8 cellular contexts compared by ENCODE assay signal in the genomic region with DNA sequence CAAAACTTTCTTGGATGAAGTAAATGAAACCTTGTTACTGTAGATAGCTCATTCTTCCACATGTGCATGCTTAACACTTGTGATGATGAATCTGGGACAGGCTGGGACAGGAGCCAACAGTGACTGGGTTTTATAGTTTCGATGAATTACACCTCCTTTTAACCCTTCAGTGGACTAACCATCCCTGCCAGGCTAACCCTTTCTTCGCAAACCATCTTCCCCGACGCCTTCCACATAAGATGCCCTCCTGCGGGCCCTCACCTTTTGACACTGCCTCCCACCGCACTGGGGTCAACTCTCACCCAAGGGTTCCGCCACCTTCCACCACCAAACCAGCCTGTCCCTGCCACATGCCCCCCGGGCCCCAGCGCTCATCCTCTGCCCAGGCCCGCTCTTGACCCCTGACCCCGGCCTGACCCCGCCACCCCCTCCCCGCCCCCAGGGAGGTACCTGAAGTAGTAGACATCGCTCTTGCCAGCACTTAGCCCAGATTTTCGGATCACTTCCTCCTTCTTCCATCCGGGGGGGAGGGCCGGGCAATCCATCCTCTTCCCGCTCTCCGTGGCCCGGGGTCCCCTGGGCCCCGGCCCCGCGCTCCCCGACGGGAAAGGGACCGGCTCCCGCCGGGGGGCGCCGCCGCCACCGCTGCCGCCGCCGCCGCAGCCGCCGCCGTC. TPM values are rescaled to one million over a fixed set of nuclear protein-coding genes. Genes with fewer than 3 reads are reported as not detected.
A peak's percentile ranks its signal among the peaks of the same experiment; 100 is the strongest.
DNase-seq lines count a peak whose midpoint lies in the region; ATAC-seq, FAIRE-seq and TF ChIP-seq lines count a peak whose summit lies in the region.

No MANE protein-coding gene starts in this region.

- no peak overlapping the region for H3K27ac ChIP-seq in H1 (ENCODE audit: low read depth, low read length)
- no peak overlapping the region for H3K27ac ChIP-seq in mesendoderm (ENCODE audit: low read depth, low read length)

- no peak for TF ChIP-seq RAD21 in H1 (IDR thresholded peaks at IDR 0.05 in 1 of 2, conservative IDR thresholded peaks at IDR 0.05 in 1 of 2; ENCODE audit: low read depth in 2 of 2, low read length in 2 of 2)

- H3K23ac ChIP-seq in H1 (ENCODE audit: insufficient read length) = no peak overlapping the region
- no peak overlapping the region for H3K23ac ChIP-seq in mesendoderm (ENCODE audit: low read length)

- H3K14ac ChIP-seq in H1 (ENCODE audit: insufficient read length) = no peak overlapping the region

- DNase-seq in AG10803 (ENCODE audit: low read depth) (peak; percentile 96), NCI-H510A treated with DMSO at 0.1 percent for 48 hours (lab: John Stamatoyannopoulos, UW) (peak; percentile 16), H1 (ENCODE audit: low read depth in 1 of 2, low spot score in 2 of 2) (peak in 1 of 2 experiments; percentile 53), mesendoderm (peak; percentile 45)
- peak; percentile 77 for DNase-seq in activated CD4-positive, alpha-beta memory T cell treated with anti-CD3 and anti-CD28 coated beads for 36 hours
- DNase-seq in stimulated activated effector memory CD8-positive, alpha-beta T cell treated with anti-CD3 and anti-CD28 coated beads, Interleukin-12 subunit alpha, Interleukin-12 subunit beta, amount 100 ng/mL, for 72 hours (ENCODE audit: low spot score in 2 of 2) = peak; percentile 24 to 81

- H3K79me1 ChIP-seq in H1 (ENCODE audit: low read depth, low read length) (no peaks in the 10 kb centered on the region; the same call in 1 of the 2 replicates), mesendoderm (ENCODE audit: low read length) (peaks cover 6% of the 10 kb centered on the region)

- H3K4me2 ChIP-seq in H1 (ENCODE audit: insufficient read depth in 1 of 2, low read depth in 2 of 2, low read length in 2 of 2) = peak overlapping the region; percentile 85 to 94
- H3K4me2 ChIP-seq in mesendoderm (ENCODE audit: low read length) = peak overlapping the region; percentile 65

- H2AK5ac ChIP-seq in H1 (ENCODE audit: low read depth, low read length) (no peak overlapping the region), mesendoderm (ENCODE audit: low read length) (no peak overlapping the region)

- no peaks in the 10 kb centered on the region for H3K23me2 ChIP-seq in H1 (ENCODE audit: low read depth, low read length)

- CTCF ChIA-PET in activated CD4-positive, alpha-beta memory T cell treated with anti-CD3 and anti-CD28 coated beads for 36 hours (lab: Charles Lee) = interaction anchor here (1.0 to 4.8 kb wide), 22 partner anchors 10 to 169 kb away, joined by 3 to 70 read pairs (median 6); a partner anchor contains a TSS
- CTCF ChIA-PET in H1 (lab: Charles Lee; ENCODE audit: partially characterized antibody) = interaction anchor here (0.6 to 2.0 kb wide), 9 partner anchors 9 to 134 kb away, joined by 3 to 15 read pairs (median 4); a partner anchor contains a TSS

- no peaks in the 10 kb centered on the region for H3K9me3 Mint-ChIP-seq in activated CD4-positive, alpha-beta memory T cell treated with anti-CD3 and anti-CD28 coated beads for 36 hours
- H3K9me3 Mint-ChIP-seq in stimulated activated effector memory CD8-positive, alpha-beta T cell treated with anti-CD3 and anti-CD28 coated beads, Interleukin-12 subunit alpha, Interleukin-12 subunit beta, amount 100 ng/mL, for 72 hours = no peaks in the 10 kb centered on the region

- H2AFZ ChIP-seq in H1 (ENCODE audit: low read length) = no peak overlapping the region

- H2BK12ac ChIP-seq in H1 (ENCODE audit: low read depth, low read length) = no peak overlapping the region

- WGBS in H1 (ENCODE audit: extremely low coverage in 1 of 2, insufficient coverage in 1 of 2, insufficient read length in 1 of 2, insufficient replicate concordance in 2 of 2, low coverage in 1 of 2, low lambda C conversion rate in 2 of 2, missing lambda C conversion rate in 1 of 2), 2 experiments = 9% methylated on average over 11 of the region's 39 CpGs; no CpG with 5 or more reads in 1 of the 2 experiments
- no CpG with 5 or more reads among the region's 39 CpGs for WGBS in mesendoderm (ENCODE audit: extremely low coverage, insufficient coverage, low lambda C conversion rate)

- H4K8ac ChIP-seq in H1 (ENCODE audit: extremely low read depth, insufficient read depth, low read length) (peak overlapping the region; percentile 65; the same call in 1 of the 2 replicates), mesendoderm (ENCODE audit: low read depth, low read length) (peak overlapping the region; percentile 96)

- H3K4me3 ChIP-seq in AG10803 (ENCODE audit: low read length) (peak overlapping the region; percentile 84), H1 (ENCODE audit: extremely low read depth in 1 of 4, insufficient read depth in 2 of 4, low read depth in 3 of 4, low read length in 4 of 4) (peak overlapping the region; percentile 69 to 74 (median 71)), mesendoderm (ENCODE audit: low read length) (peak overlapping the region; percentile 68)

- TF ChIP-seq POLR2A in H1 (IDR thresholded peaks at IDR 0.05; ENCODE audit: control extremely low read depth in 1 of 2, low read depth in 2 of 2, low read length in 2 of 2) = no peak

- H3K27ac Mint-ChIP-seq in activated CD4-positive, alpha-beta memory T cell treated with anti-CD3 and anti-CD28 coated beads for 36 hours = peak overlapping the region; percentile 96
- peak overlapping the region; percentile 98 for H3K27ac Mint-ChIP-seq in stimulated activated effector memory CD8-positive, alpha-beta T cell treated with anti-CD3 and anti-CD28 coated beads, Interleukin-12 subunit alpha, Interleukin-12 subunit beta, amount 100 ng/mL, for 72 hours

- ATAC-seq in GM19035 (IDR thresholded peaks at IDR 0.05; ENCODE audit: unreplicated experiment) = peak; percentile 7
- ATAC-seq in HG03342 (IDR thresholded peaks at IDR 0.05; ENCODE audit: unreplicated experiment) = peak; percentile 15
- ATAC-seq in stimulated activated effector memory CD8-positive, alpha-beta T cell treated with anti-CD3 and anti-CD28 coated beads, Interleukin-12 subunit alpha, Interleukin-12 subunit beta, amount 100 ng/mL, for 72 hours = peak; percentile 70

- H3K9ac ChIP-seq in H1 (replicated peaks in 1 of 4; ENCODE audit: extremely low read depth in 1 of 4, low read depth in 3 of 4, low read length in 3 of 4) (peak overlapping the region in 3 of 4 experiments; percentile 27 to 98 (median 72); a peak in 5 of 7 replicates), mesendoderm (ENCODE audit: low read length) (peak overlapping the region; percentile 74)

- H2BK5ac ChIP-seq in H1 (ENCODE audit: low read depth, low read length) = no peak overlapping the region
- H2BK5ac ChIP-seq in mesendoderm (ENCODE audit: low read length) = no peak overlapping the region

- FAIRE-seq in H1 (lab: Jason Lieb, UNC) = no peak

- no peak overlapping the region for H4K91ac ChIP-seq in H1 (replicated peaks; ENCODE audit: insufficient read length, low read length)

- H3K4ac ChIP-seq in H1 (replicated peaks; ENCODE audit: insufficient read length, low read depth, low read length) (no peak overlapping the region), mesendoderm (ENCODE audit: low read depth, low read length) (peak overlapping the region; percentile 88)

- H3K4me1 ChIP-seq in H1 (replicated peaks in 1 of 4; ENCODE audit: control insufficient read depth in 3 of 4, insufficient read depth in 4 of 4, low read length in 3 of 4) (peaks cover 3 to 10% (median 5%) of the 10 kb centered on the region in 4 experiments), mesendoderm (ENCODE audit: control insufficient read depth, low read depth, low read length) (peaks cover 7% of the 10 kb centered on the region)

- no peak for TF ChIP-seq EP300 in H1 (IDR thresholded peaks at IDR 0.05; ENCODE audit: borderline replicate concordance in 1 of 2, low read depth in 2 of 2, low read length in 2 of 2)

- H3K9me3 ChIP-seq in H1 (ENCODE audit: insufficient read depth in 2 of 2, low read depth in 1 of 2, low read length in 1 of 2) = no peaks in the 10 kb centered on the region

- POLR2A ChIA-PET in activated CD4-positive, alpha-beta memory T cell treated with anti-CD3 and anti-CD28 coated beads for 36 hours (lab: Charles Lee) = interaction anchor here (0.8 to 1.8 kb wide), 16 partner anchors 10 to 134 kb away, joined by 3 to 18 read pairs (median 5); a partner anchor contains a TSS
- POLR2A ChIA-PET in H1 (lab: Charles Lee; ENCODE audit: partially characterized antibody) = interaction anchor here (0.8 to 1.7 kb wide), 8 partner anchors 12 to 306 kb away, joined by 3 to 17 read pairs (median 4); a partner anchor contains a TSS

- no peak overlapping the region for H2BK15ac ChIP-seq in H1 (ENCODE audit: low read length)
- no peak overlapping the region for H2BK15ac ChIP-seq in mesendoderm (replicated peaks; ENCODE audit: low read depth)

- peaks cover 47% of the 10 kb centered on the region for H3K4me1 Mint-ChIP-seq in activated CD4-positive, alpha-beta memory T cell treated with anti-CD3 and anti-CD28 coated beads for 36 hours (ENCODE audit: low read depth)
- peaks cover 45% of the 10 kb centered on the region for H3K4me1 Mint-ChIP-seq in stimulated activated effector memory CD8-positive, alpha-beta T cell treated with anti-CD3 and anti-CD28 coated beads, Interleukin-12 subunit alpha, Interleukin-12 subunit beta, amount 100 ng/mL, for 72 hours

- H3K18ac ChIP-seq in H1 (ENCODE audit: extremely low read depth, low read length) = no peak overlapping the region
- H3K18ac ChIP-seq in mesendoderm (ENCODE audit: low read length) = peak overlapping the region; percentile 100

- H3K27me3 Mint-ChIP-seq in activated CD4-positive, alpha-beta memory T cell treated with anti-CD3 and anti-CD28 coated beads for 36 hours = no peaks in the 10 kb centered on the region

- peaks cover 9 to 10% of the 10 kb centered on the region in 2 experiments for H4K20me1 ChIP-seq in H1 (replicated peaks in 1 of 2; ENCODE audit: control insufficient read depth in 1 of 2, insufficient read depth in 2 of 2, low read length in 2 of 2)

- H3K79me2 ChIP-seq in H1 (ENCODE audit: control insufficient read depth in 1 of 2, insufficient read depth in 2 of 2, low read length in 2 of 2) (peaks cover 38 to 51% of the 10 kb centered on the region in 2 experiments), mesendoderm (ENCODE audit: control insufficient read depth, insufficient read depth, low read length) (peaks cover 44% of the 10 kb centered on the region)

- H3K56ac ChIP-seq in H1 (replicated peaks; ENCODE audit: insufficient read length, low read depth, low read length) = no peak overlapping the region
- peak overlapping the region; percentile 73 for H3K56ac ChIP-seq in mesendoderm (ENCODE audit: low read length)

- peak overlapping the region; percentile 88 for H3K4me3 Mint-ChIP-seq in activated CD4-positive, alpha-beta memory T cell treated with anti-CD3 and anti-CD28 coated beads for 36 hours
- H3K4me3 Mint-ChIP-seq in stimulated activated effector memory CD8-positive, alpha-beta T cell treated with anti-CD3 and anti-CD28 coated beads, Interleukin-12 subunit alpha, Interleukin-12 subunit beta, amount 100 ng/mL, for 72 hours = peak overlapping the region; percentile 88

- H2BK20ac ChIP-seq in H1 (ENCODE audit: low read length) = no peak overlapping the region

- H4K5ac ChIP-seq in H1 (ENCODE audit: insufficient read length, low read depth, low read length) = no peak overlapping the region
- H4K5ac ChIP-seq in mesendoderm (ENCODE audit: low read length) = no peak overlapping the region

- TF ChIP-seq CTCF in AG10803 (conservative IDR thresholded peaks at IDR 0.05; ENCODE audit: low read length) (no peak), H1 (IDR thresholded peaks at IDR 0.05; ENCODE audit: control extremely low read depth in 1 of 3, insufficient read depth in 1 of 3, low read depth in 1 of 3, low read length in 3 of 3) (no peak)

- H3K36me3 Mint-ChIP-seq in activated CD4-positive, alpha-beta memory T cell treated with anti-CD3 and anti-CD28 coated beads for 36 hours = peaks cover 20% of the 10 kb centered on the region
- H3K36me3 Mint-ChIP-seq in stimulated activated effector memory CD8-positive, alpha-beta T cell treated with anti-CD3 and anti-CD28 coated beads, Interleukin-12 subunit alpha, Interleukin-12 subunit beta, amount 100 ng/mL, for 72 hours = peaks cover 45% of the 10 kb centered on the region

- no peaks in the 10 kb centered on the region for H3K27me3 ChIP-seq in H1 (replicated peaks in 1 of 4; ENCODE audit: control insufficient read depth in 3 of 4, extremely low read depth in 1 of 4, insufficient read depth in 3 of 4, low read length in 3 of 4)
- no peaks in the 10 kb centered on the region for H3K27me3 ChIP-seq in mesendoderm (ENCODE audit: insufficient read depth, low read length, poor library complexity)

- H2BK120ac ChIP-seq in H1 (replicated peaks; ENCODE audit: low read depth, low read length) (no peak overlapping the region), mesendoderm (ENCODE audit: low read depth, low read length) (no peak overlapping the region)

- H3K36me3 ChIP-seq in H1 (ENCODE audit: control insufficient read depth in 2 of 4, insufficient read depth in 4 of 4, low read length in 3 of 4) = peaks cover 0 to 3% (median 0%) of the 10 kb centered on the region in 4 experiments; a peak in 2 of 8 replicates
- H3K36me3 ChIP-seq in mesendoderm (ENCODE audit: control insufficient read depth, insufficient read depth, low read length) = no peaks in the 10 kb centered on the region

- intact Hi-C loops in activated CD4-positive, alpha-beta memory T cell treated with anti-CD3 and anti-CD28 coated beads for 36 hours (cut with micrococcal nuclease) = loop anchor here (1.0 to 10.0 kb wide), 13 partner anchors 13 to 721 kb away; a partner anchor contains a TSS

RNA-seq across cellular contexts. Expression of a gene that starts 0.8 kb away (rescaled TPM):
- total RNA-seq in activated CD4-positive, alpha-beta memory T cell treated with anti-CD3 and anti-CD28 coated beads for 36 hours = 100 to 1,000 TPM; 131 to 140 TPM
- 36.2 TPM in 2 replicates for total RNA-seq in H1 (2021; fragmentation: NEBNext Ultra II Directional; extraction: Animal tissue kit (Norgen Biotek cat#: 25700))
- 34.0 and 52.7 TPM in 2 replicates for polyA plus RNA-seq in H1 (2011; rRNA removed)
- 29.4 TPM for polyA plus RNA-seq in H1 (2011; cell fraction: cytosol; rRNA removed)
- polyA plus RNA-seq in H1 (2011; cell fraction: nucleus; rRNA removed) = 30.5 TPM
- polyA plus RNA-seq in H1 (2012, experiment 1 of 2) = 30.0 to 40.8 TPM (median 34.9 TPM) in 4 replicates
- 22.5 TPM for polyA plus RNA-seq in H1 (2012, experiment 2 of 2)
- 31.0 TPM for polyA plus RNA-seq in H1 (2013, experiment 1 of 2)
- polyA plus RNA-seq in H1 (2013, experiment 2 of 2) = 29.3 TPM
- polyA minus RNA-seq in H1 (2011; rRNA and poly(A)+ RNA removed) = 39.3 and 52.9 TPM in 2 replicates
- 16.2 TPM for polyA minus RNA-seq in H1 (2011; cell fraction: cytosol; rRNA and poly(A)+ RNA removed)
- polyA minus RNA-seq in H1 (2011; cell fraction: nucleus; rRNA and poly(A)+ RNA removed) = 17.0 TPM
- 25.3 TPM for polyA plus RNA-seq in mesendoderm (2013, experiment 1 of 2)
- 23.3 TPM for polyA plus RNA-seq in mesendoderm (2013, experiment 2 of 2)

RNA-seq across cellular contexts. Expression of a gene that starts 45.6 kb away (rescaled TPM):
- 10 to 100 TPM; 14.2 to 17.0 TPM for total RNA-seq in activated CD4-positive, alpha-beta memory T cell treated with anti-CD3 and anti-CD28 coated beads for 36 hours
- 32.4 and 33.5 TPM in 2 replicates for total RNA-seq in H1 (2021; fragmentation: NEBNext Ultra II Directional; extraction: Animal tissue kit (Norgen Biotek cat#: 25700))
- polyA plus RNA-seq in H1 (2011; rRNA removed) = 12.3 and 15.4 TPM in 2 replicates
- polyA plus RNA-seq in H1 (2011; cell fraction: cytosol; rRNA removed) = 22.5 TPM
- 19.6 TPM for polyA plus RNA-seq in H1 (2011; cell fraction: nucleus; rRNA removed)
- 15.3 to 27.5 TPM (median 18.9 TPM) in 4 replicates for polyA plus RNA-seq in H1 (2012, experiment 1 of 2)
- polyA plus RNA-seq in H1 (2012, experiment 2 of 2) = 1.6 TPM
- 22.3 TPM for polyA plus RNA-seq in H1 (2013, experiment 1 of 2)
- polyA plus RNA-seq in H1 (2013, experiment 2 of 2) = 21.3 TPM
- polyA minus RNA-seq in H1 (2011; rRNA and poly(A)+ RNA removed) = 25.0 and 35.6 TPM in 2 replicates
- polyA minus RNA-seq in H1 (2011; cell fraction: cytosol; rRNA and poly(A)+ RNA removed) = 21.4 TPM
- 63.3 TPM for polyA minus RNA-seq in H1 (2011; cell fraction: nucleus; rRNA and poly(A)+ RNA removed)
- 15.3 TPM for polyA plus RNA-seq in mesendoderm (2013, experiment 1 of 2)
- 14.1 TPM for polyA plus RNA-seq in mesendoderm (2013, experiment 2 of 2)

Comparison
In these comparisons a context has a peak if more than half of its experiments do, and no peak if none do; other contexts are left out.
1. ATAC-seq: peak in every context shown above with its lines; median percentile 70 in stimulated activated effector memory CD8-positive, alpha-beta T cell treated with anti-CD3 and anti-CD28 coated beads, Interleukin-12 subunit alpha, Interleukin-12 subunit beta, amount 100 ng/mL, for 72 hours; 15 in HG03342; 7 in GM19035.